In the genomic region with DNA sequence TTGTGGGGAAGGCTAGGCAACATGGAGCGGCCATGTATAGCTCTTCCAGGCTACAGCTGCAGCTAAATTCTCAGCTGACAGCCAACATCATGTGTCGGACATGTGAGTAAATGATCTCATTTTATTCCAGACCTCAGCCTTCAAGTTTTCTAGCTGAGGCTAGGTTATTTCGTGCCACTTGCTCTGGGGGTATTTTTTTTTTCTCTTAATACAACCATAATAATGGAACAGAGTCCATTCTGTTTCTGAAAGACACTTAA, we compare ENCODE assay signal across 28 cellular contexts.
"Had no signal": no experiment of that assay in that cellular context is flagged by ENCODE, and none has a peak within 500 bp of the region (broad histone marks: within the 10 kb centered on the region; RNA-seq: fewer than 3 reads in every experiment).

No MANE protein-coding gene starts in this region.

- H3K9me3 ChIP-seq: left ventricle myocardium inferior, pancreas, prostate gland, suprapubic skin, thoracic aorta, tibial artery, upper lobe of right lung had no signal

- H3K27ac ChIP-seq: hepatocyte, left ventricle myocardium inferior, pancreas, prostate gland, suprapubic skin, thoracic aorta, tibial artery, upper lobe of right lung had no signal

- H3K4me1 ChIP-seq: left ventricle myocardium inferior, pancreas, prostate gland, suprapubic skin, tibial artery, upper lobe of right lung had no signal

- H3K4me2 ChIP-seq: hepatocyte had no signal

- H2AFZ ChIP-seq: hepatocyte had no signal

- H3K4me1 Mint-ChIP-seq: naive thymus-derived CD4-positive, alpha-beta T cell; stimulated activated naive B cell treated with anti-CD40 and anti-IgM and Interleukin-4, amounts not matched to agents 10 μg/mL and 1 μg/mL and 100 μg/mL, for 72 hours had no signal

- H3K4me3 ChIP-seq: hepatocyte, left ventricle myocardium inferior, lung, pancreas, prostate gland, smooth muscle cell, suprapubic skin, thoracic aorta, tibial artery, upper lobe of right lung had no signal

- H3K27ac Mint-ChIP-seq: mesothelial cell of epicardium; naive thymus-derived CD4-positive, alpha-beta T cell; natural killer cell treated with Interleukin-12 subunit alpha and Interleukin-12 subunit beta and Interleukin-15 and Interleukin-18, amount 100 ng/mL, for 72 hours; stimulated activated naive B cell treated with anti-CD40 and anti-IgM and Interleukin-4, amounts not matched to agents 10 μg/mL and 1 μg/mL and 100 μg/mL, for 72 hours had no signal

- H3K36me3 Mint-ChIP-seq: mesothelial cell of epicardium; naive thymus-derived CD4-positive, alpha-beta T cell; natural killer cell treated with Interleukin-12 subunit alpha and Interleukin-12 subunit beta and Interleukin-15 and Interleukin-18, amount 100 ng/mL, for 72 hours; stimulated activated naive B cell treated with anti-CD40 and anti-IgM and Interleukin-4, amounts not matched to agents 10 μg/mL and 1 μg/mL and 100 μg/mL, for 72 hours had no signal

- H3K79me2 ChIP-seq: hepatocyte had no signal

- H3K9me3 Mint-ChIP-seq: mesothelial cell of epicardium, neural crest cell had no signal

- DNase-seq: islet precursor cell; left ventricle myocardium inferior; mesendoderm; naive thymus-derived CD4-positive, alpha-beta T cell; nucleus accumbens; pancreas; posterior cingulate gyrus; retina; right cardiac atrium; stimulated activated CD4-positive, alpha-beta T cell treated with anti-CD3 and anti-CD28 coated beads, Interleukin-1b, Interleukin-23, amount 100 ng/mL, for 48 hours; stimulated activated CD4-positive, alpha-beta T cell treated with anti-CD3 and anti-CD28 coated beads, Interleukin-2, amount 100 ng/mL, for 48 hours; stimulated activated CD4-positive, alpha-beta T cell treated with anti-CD3 and anti-CD28 coated beads, Interleukin-4, amount 100 ng/mL, for 4 hours; stimulated activated CD8-positive, alpha-beta memory T cell treated with anti-CD3 and anti-CD28 coated beads, Interleukin-4, amount 100 ng/mL, for 48 hours; stimulated activated naive B cell treated with anti-CD40 and anti-IgM and Interleukin-4, amounts not matched to agents 10 μg/mL and 1 μg/mL and 100 μg/mL, for 72 hours; stimulated activated naive CD8-positive, alpha-beta T cell treated with anti-CD3 and anti-CD28 coated beads, Interleukin-15, Interleukin-2, amounts not matched to agents 100 U/mL and 50 U/mL, for 24 hours; tibial artery; trophoblast cell; upper lobe of right lung had no signal

- ATAC-seq: naive thymus-derived CD4-positive, alpha-beta T cell; natural killer cell treated with Interleukin-12 subunit alpha and Interleukin-12 subunit beta and Interleukin-15 and Interleukin-18, amount 100 ng/mL, for 72 hours; pancreas; right cardiac atrium; sciatic nerve; stimulated activated naive B cell treated with anti-CD40 and anti-IgM and Interleukin-4, amounts not matched to agents 10 μg/mL and 1 μg/mL and 100 μg/mL, for 72 hours; stimulated activated naive CD8-positive, alpha-beta T cell treated with anti-CD3 and anti-CD28 coated beads, Interleukin-15, Interleukin-2, amounts not matched to agents 100 U/mL and 50 U/mL, for 24 hours; upper lobe of right lung had no signal

- H3K36me3 ChIP-seq: left ventricle myocardium inferior, pancreas, prostate gland, suprapubic skin, thoracic aorta, tibial artery, upper lobe of right lung had no signal

- H3K4me3 Mint-ChIP-seq: mesothelial cell of epicardium; naive thymus-derived CD4-positive, alpha-beta T cell; natural killer cell treated with Interleukin-12 subunit alpha and Interleukin-12 subunit beta and Interleukin-15 and Interleukin-18, amount 100 ng/mL, for 72 hours; neural crest cell; stimulated activated naive B cell treated with anti-CD40 and anti-IgM and Interleukin-4, amounts not matched to agents 10 μg/mL and 1 μg/mL and 100 μg/mL, for 72 hours had no signal

- H3K27me3 Mint-ChIP-seq: naive thymus-derived CD4-positive, alpha-beta T cell; natural killer cell treated with Interleukin-12 subunit alpha and Interleukin-12 subunit beta and Interleukin-15 and Interleukin-18, amount 100 ng/mL, for 72 hours; stimulated activated naive B cell treated with anti-CD40 and anti-IgM and Interleukin-4, amounts not matched to agents 10 μg/mL and 1 μg/mL and 100 μg/mL, for 72 hours had no signal

- H3K27me3 ChIP-seq: hepatocyte, pancreas, suprapubic skin, tibial artery, upper lobe of right lung had no signal
